ENCODE assay signal across 9 cellular contexts in genomic region chr22:45548991-45549736, GRCh38. TPM values are rescaled to one million over a fixed set of nuclear protein-coding genes. Genes with fewer than 3 reads are reported as not detected.
DNase-seq lines count a peak whose midpoint lies in the region; ATAC-seq, FAIRE-seq and TF ChIP-seq lines count a peak whose summit lies in the region.
"Had no signal": no experiment of that assay in that cellular context is flagged by ENCODE, and none has a peak within 500 bp of the region (broad histone marks: within the 10 kb centered on the region; RNA-seq: fewer than 3 reads in every experiment).

No MANE protein-coding gene starts in this region.

- no peaks in the 10 kb centered on the region for H3K4me1 Mint-ChIP-seq in Caco-2 (ENCODE audit: low read depth, unreplicated experiment)

- H3K4me1 ChIP-seq in esophagus muscularis mucosa: peaks cover 43 to 68% (median 65%) of the 10 kb centered on the region in 4 donors
- peaks cover 0 to 10% (median 0%) of the 10 kb centered on the region in 3 donors for H3K4me1 ChIP-seq in pancreas
- H3K4me1 ChIP-seq in SJCRH30: peaks cover 17% of the 10 kb centered on the region
- peaks cover 4% of the 10 kb centered on the region; the same call in 1 of the 2 replicates for H3K4me1 ChIP-seq in Caco-2

- H3K27ac ChIP-seq in esophagus muscularis mucosa (replicated peaks in 1 of 4) (peak overlapping the region; percentile 79 to 89 (median 88)), pancreas (no peak overlapping the region), SJCRH30 (no peak overlapping the region)

- TF ChIP-seq EP300 in esophagus muscularis mucosa (IDR thresholded peaks at IDR 0.05): no peak

- no peaks in the 10 kb centered on the region for H3K9me3 ChIP-seq in esophagus muscularis mucosa
- no peaks in the 10 kb centered on the region for H3K9me3 ChIP-seq in pancreas
- no peaks in the 10 kb centered on the region for H3K9me3 ChIP-seq in SJCRH30 (replicated peaks)
- no peaks in the 10 kb centered on the region for H3K9me3 ChIP-seq in Caco-2

- no peaks in the 10 kb centered on the region for H3K27me3 Mint-ChIP-seq in Caco-2 (ENCODE audit: insufficient read depth, unreplicated experiment)

- in situ Hi-C loops in Caki2 (cut with HindIII; ENCODE audit: low pct_unique_long_range_greater_than_20kb, low sequenced_read_pairs): no loop called here
- in situ Hi-C loops in G401 (cut with HindIII; ENCODE audit: low sequenced_read_pairs): no loop called here

- H3K27ac Mint-ChIP-seq in Caco-2 (ENCODE audit: unreplicated experiment): no peak overlapping the region

- intact Hi-C loops in esophagus muscularis mucosa (cut with DNase I) (no loop called here), pancreas (cut with DNase I) (no loop called here), Caco-2 (cut with micrococcal nuclease; ENCODE audit: unreplicated experiment) (no loop called here)

- no peaks in the 10 kb centered on the region for H3K9me3 Mint-ChIP-seq in Caco-2 (ENCODE audit: unreplicated experiment)

- CTCF ChIA-PET in Caco-2 (lab: Charles Lee): interaction anchor here (0.8 kb wide), 1 partner anchor 276 kb away, joined by 3 read pairs; no protein-coding TSS in a partner anchor

- FAIRE-seq in pancreas (lab: Jason Lieb, UNC): no peak
- FAIRE-seq: GM12878 had no signal

- peak; percentile 98 for DNase-seq in Caki2 (ENCODE audit: low read depth)
- peak; percentile 45 for DNase-seq in NB4 (ENCODE audit: low read depth)
- DNase-seq in esophagus muscularis mucosa (ENCODE audit: extremely low spot score): peak; percentile 96
- no peak for DNase-seq in pancreas
- no peak for DNase-seq in cortex of kidney (lab: John Stamatoyannopoulos, UW)
- no peak for DNase-seq in SJCRH30
- no peak for DNase-seq in G401 (ENCODE audit: low spot score)
- no peak for DNase-seq in Caco-2

- H3K36me3 Mint-ChIP-seq in Caco-2 (ENCODE audit: insufficient read depth, unreplicated experiment): peaks cover 93% of the 10 kb centered on the region

- H3K4me3 ChIP-seq in NB4 (ENCODE audit: low read depth, low read length): no peak overlapping the region
- peak overlapping the region in 1 of 4 donors; percentile 21 for H3K4me3 ChIP-seq in esophagus muscularis mucosa
- no peak overlapping the region for H3K4me3 ChIP-seq in pancreas
- no peak overlapping the region for H3K4me3 ChIP-seq in SJCRH30
- H3K4me3 ChIP-seq in Caco-2 (ENCODE audit: low read depth, low read length): no peak overlapping the region
- H3K4me3 ChIP-seq: GM12878 had no signal

- 39% methylated on average over 12 of the region's 17 CpGs for WGBS in esophagus muscularis mucosa
- 62 to 69% methylated on average over 17 of the region's 17 CpGs for WGBS in pancreas, 2 donors

- H3K4me3 Mint-ChIP-seq in Caco-2 (ENCODE audit: unreplicated experiment): no peak overlapping the region

- peak; percentile 52 for TF ChIP-seq CTCF in NB4 (IDR thresholded peaks at IDR 0.05; ENCODE audit: low read depth, low read length)
- TF ChIP-seq CTCF in esophagus muscularis mucosa (IDR thresholded peaks at IDR 0.05): peak in 2 of 3 experiments; percentile 23 to 35
- TF ChIP-seq CTCF in pancreas (IDR thresholded peaks at IDR 0.05): no peak
- no peak for TF ChIP-seq CTCF in Caco-2 (IDR thresholded peaks at IDR 0.05; ENCODE audit: insufficient read depth in 1 of 2, low read depth in 1 of 2, low read length in 1 of 2, severe bottlenecking in 1 of 2, unreplicated experiment in 1 of 2)

- H3K36me3 ChIP-seq in esophagus muscularis mucosa (peaks cover 0 to 16% (median 0%) of the 10 kb centered on the region in 4 donors), pancreas (no peaks in the 10 kb centered on the region), SJCRH30 (no peaks in the 10 kb centered on the region), Caco-2 (ENCODE audit: control insufficient read depth, insufficient read depth, low read length) (peaks cover 13% of the 10 kb centered on the region)

- peak in 3 of 4 donors; percentile 19 to 40 (median 37) for ATAC-seq in pancreas
- ATAC-seq: GM12878 had no signal

- POLR2A ChIA-PET in Caco-2 (lab: Charles Lee): interaction anchor here (0.6 kb wide), 1 partner anchor 26 kb away, joined by 10 read pairs; no protein-coding TSS in a partner anchor

- no peak for TF ChIP-seq POLR2A in NB4 (IDR thresholded peaks at IDR 0.05; ENCODE audit: extremely low read depth, insufficient read length)
- TF ChIP-seq POLR2A in esophagus muscularis mucosa (IDR thresholded peaks at IDR 0.05; ENCODE audit: low read depth): no peak

- H3K27me3 ChIP-seq in esophagus muscularis mucosa (peaks cover 0 to 3% (median 0%) of the 10 kb centered on the region in 4 donors), pancreas (no peaks in the 10 kb centered on the region), SJCRH30 (no peaks in the 10 kb centered on the region), Caco-2 (replicated peaks; ENCODE audit: control insufficient read depth, insufficient read depth, low read length) (no peaks in the 10 kb centered on the region)

- BruUV-seq in Caco-2 (replicated peaks; lab: Mats Ljungman, UMichigan): no TSS peak

RNA-seq across cellular contexts. Expression of gene FBLN1, which starts 46.5 kb away (rescaled TPM):
- 67.6 and 85.4 TPM in 2 replicates for total RNA-seq in Caki2 (2014; rRNA removed; shearing (Covaris generic); ENCODE audit: low replicate concordance)
- 100 to 1,000 TPM; 355 to 534 (median 417) TPM for total RNA-seq in esophagus muscularis mucosa
- 100 to 1,000 TPM in 1 of 6 donors, 10 to 100 TPM in 5; 12.0 to 114 (median 44.5) TPM for total RNA-seq in pancreas
- polyA plus RNA-seq in pancreas: 10 to 100 TPM; 12.0 to 14.8 TPM
- 19.6 and 21.0 TPM in 2 replicates for total RNA-seq in SJCRH30 (2014; rRNA removed; shearing (Covaris generic))
- total RNA-seq in G401 (2014; rRNA removed; shearing (Covaris generic)): 97.6 and 128 TPM in 2 replicates
- total RNA-seq in Caco-2 (2022): 510 and 519 TPM in 2 replicates

Comparison
In these comparisons a context has a peak if more than half of its experiments do, and no peak if none do; other contexts are left out.
1. DNase-seq: peak in Caki2 (single experiment), NB4 (single experiment) and esophagus muscularis mucosa (single experiment); none in pancreas (0 of 6), cortex of kidney (single experiment), SJCRH30 (0 of 2), G401 (single experiment) and Caco-2 (0 of 2).
2. CTCF ChIP-seq: peak in NB4 (single experiment) and esophagus muscularis mucosa (2 of 3); none in pancreas (0 of 4) and Caco-2 (0 of 2).
3. H3K27ac ChIP-seq: peak in esophagus muscularis mucosa (4 of 4); none in pancreas (0 of 4) and SJCRH30 (single experiment).